In the genomic region with DNA sequence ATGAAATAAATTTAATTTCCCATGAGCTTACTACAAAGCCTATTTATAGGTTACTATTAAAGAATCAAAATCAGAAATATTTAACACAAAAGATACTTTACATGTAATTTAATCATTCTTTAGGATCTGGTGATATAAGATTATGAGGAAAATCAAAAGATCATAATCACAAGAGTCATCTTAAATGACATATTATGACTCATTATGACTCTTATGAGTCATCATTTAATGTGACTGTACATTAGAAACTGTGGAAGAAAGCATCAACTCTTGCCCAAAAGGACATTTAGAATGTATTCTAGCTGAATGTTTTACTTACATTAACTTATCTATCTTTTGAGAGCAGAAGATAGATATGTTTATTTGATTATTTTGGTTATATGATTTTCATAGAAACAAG, we compare ENCODE assay signal across 18 cellular contexts.
DNase-seq lines count a peak whose midpoint lies in the region; ATAC-seq and TF ChIP-seq lines count a peak whose summit lies in the region.
"Had no signal": no experiment of that assay in that cellular context is flagged by ENCODE, and none has a peak within 500 bp of the region (broad histone marks: within the 10 kb centered on the region; RNA-seq: fewer than 3 reads in every experiment).

No MANE protein-coding gene starts in this region.

- H3K36me3 Mint-ChIP-seq in activated naive CD8-positive, alpha-beta T cell treated with anti-CD3 and anti-CD28 coated beads, Interleukin-2, amount 50 U/mL, for 24 hours (ENCODE audit: low read depth), result no peaks in the 10 kb centered on the region
- no peaks in the 10 kb centered on the region for H3K36me3 Mint-ChIP-seq in activated naive CD8-positive, alpha-beta T cell treated with anti-CD3 and anti-CD28 coated beads for 36 hours
- H3K36me3 Mint-ChIP-seq in stimulated activated effector memory CD8-positive, alpha-beta T cell treated with anti-CD3 and anti-CD28 coated beads, Interleukin-12 subunit alpha, Interleukin-12 subunit beta, amount 100 ng/mL, for 72 hours, result no peaks in the 10 kb centered on the region
- no peaks in the 10 kb centered on the region for H3K36me3 Mint-ChIP-seq in immature natural killer cell
- H3K36me3 Mint-ChIP-seq: activated naive CD8-positive, alpha-beta T cell treated with anti-CD3 and anti-CD28 coated beads, Interleukin-2, amount 10 ng/mL, durations not matched to agents 7 days and 5 days had no signal

- no peak overlapping the region for H3K4me3 Mint-ChIP-seq in activated naive CD8-positive, alpha-beta T cell treated with anti-CD3 and anti-CD28 coated beads, Interleukin-2, amount 50 U/mL, for 24 hours
- no peak overlapping the region for H3K4me3 Mint-ChIP-seq in activated naive CD8-positive, alpha-beta T cell treated with anti-CD3 and anti-CD28 coated beads for 36 hours
- no peak overlapping the region for H3K4me3 Mint-ChIP-seq in stimulated activated effector memory CD8-positive, alpha-beta T cell treated with anti-CD3 and anti-CD28 coated beads, Interleukin-12 subunit alpha, Interleukin-12 subunit beta, amount 100 ng/mL, for 72 hours
- H3K4me3 Mint-ChIP-seq in immature natural killer cell, result no peak overlapping the region
- H3K4me3 Mint-ChIP-seq: activated CD4-positive, alpha-beta T cell treated with anti-CD3 and anti-CD28 coated beads, Interleukin-2, amount 10 ng/mL, durations not matched to agents 24 days and 14 days; activated naive CD8-positive, alpha-beta T cell treated with anti-CD3 and anti-CD28 coated beads, Interleukin-2, amount 10 ng/mL, durations not matched to agents 7 days and 5 days had no signal

- DNase-seq in activated naive CD8-positive, alpha-beta T cell treated with anti-CD3 and anti-CD28 coated beads, Interleukin-2, amount 50 U/mL, for 24 hours, result no peak
- no peak for DNase-seq in activated naive CD8-positive, alpha-beta T cell treated with anti-CD3 and anti-CD28 coated beads for 36 hours
- DNase-seq in RKO (ENCODE audit: low spot score), result peak; percentile 86
- DNase-seq in fibroblast of mammary gland (ENCODE audit: low read depth), result peak; percentile 79
- DNase-seq in stimulated activated effector memory CD8-positive, alpha-beta T cell treated with anti-CD3 and anti-CD28 coated beads, Interleukin-12 subunit alpha, Interleukin-12 subunit beta, amount 100 ng/mL, for 72 hours (ENCODE audit: low spot score in 2 of 2), result no peak
- no peak for DNase-seq in activated CD4-positive, alpha-beta T cell treated with anti-CD3 and anti-CD28 coated beads for 48 hours
- no peak for DNase-seq in NCI-H187 treated with DMSO at 0.1 percent for 48 hours (lab: John Stamatoyannopoulos, UW)
- DNase-seq in immature natural killer cell, result no peak
- DNase-seq: activated CD4-positive, alpha-beta T cell treated with anti-CD3 and anti-CD28 coated beads, Interleukin-2, amount 10 ng/mL, durations not matched to agents 24 days and 14 days; activated naive CD8-positive, alpha-beta T cell treated with anti-CD3 and anti-CD28 coated beads, Interleukin-2, amount 10 ng/mL, durations not matched to agents 7 days and 5 days; activated T-cell treated with anti-CD3 and anti-CD28 coated beads, Interleukin-2, amount 50 U/mL, for 1 hour; GOT3; NCI-H2171; psoas muscle; SJCRH30; T1000 had no signal

- no peak overlapping the region for H3K4me3 ChIP-seq in fibroblast of mammary gland (ENCODE audit: control insufficient read depth, low read depth, low read length)
- H3K4me3 ChIP-seq: psoas muscle, SJCRH30, thoracic aorta had no signal

- ATAC-seq in activated naive CD8-positive, alpha-beta T cell treated with anti-CD3 and anti-CD28 coated beads, Interleukin-2, amount 50 U/mL, for 24 hours, result peak; percentile 57
- peak; percentile 45 for ATAC-seq in stimulated activated effector memory CD8-positive, alpha-beta T cell treated with anti-CD3 and anti-CD28 coated beads, Interleukin-12 subunit alpha, Interleukin-12 subunit beta, amount 100 ng/mL, for 72 hours
- ATAC-seq: left lobe of liver, psoas muscle had no signal

- peaks cover 5% of the 10 kb centered on the region for H3K9me3 Mint-ChIP-seq in activated naive CD8-positive, alpha-beta T cell treated with anti-CD3 and anti-CD28 coated beads, Interleukin-2, amount 50 U/mL, for 24 hours
- no peaks in the 10 kb centered on the region for H3K9me3 Mint-ChIP-seq in activated naive CD8-positive, alpha-beta T cell treated with anti-CD3 and anti-CD28 coated beads for 36 hours
- peaks cover 2% of the 10 kb centered on the region for H3K9me3 Mint-ChIP-seq in stimulated activated effector memory CD8-positive, alpha-beta T cell treated with anti-CD3 and anti-CD28 coated beads, Interleukin-12 subunit alpha, Interleukin-12 subunit beta, amount 100 ng/mL, for 72 hours
- peaks cover 0 to 5% (median under 1%) of the 10 kb centered on the region in 6 donors for H3K9me3 Mint-ChIP-seq in immature natural killer cell
- H3K9me3 Mint-ChIP-seq: activated CD4-positive, alpha-beta T cell treated with anti-CD3 and anti-CD28 coated beads, Interleukin-2, amount 10 ng/mL, durations not matched to agents 24 days and 14 days had no signal

- H3K4me1 Mint-ChIP-seq in activated naive CD8-positive, alpha-beta T cell treated with anti-CD3 and anti-CD28 coated beads, Interleukin-2, amount 50 U/mL, for 24 hours, result peaks cover 11% of the 10 kb centered on the region
- no peaks in the 10 kb centered on the region for H3K4me1 Mint-ChIP-seq in activated naive CD8-positive, alpha-beta T cell treated with anti-CD3 and anti-CD28 coated beads for 36 hours
- no peaks in the 10 kb centered on the region for H3K4me1 Mint-ChIP-seq in stimulated activated effector memory CD8-positive, alpha-beta T cell treated with anti-CD3 and anti-CD28 coated beads, Interleukin-12 subunit alpha, Interleukin-12 subunit beta, amount 100 ng/mL, for 72 hours
- no peaks in the 10 kb centered on the region for H3K4me1 Mint-ChIP-seq in immature natural killer cell
- H3K4me1 Mint-ChIP-seq: activated CD4-positive, alpha-beta T cell treated with anti-CD3 and anti-CD28 coated beads, Interleukin-2, amount 10 ng/mL, durations not matched to agents 24 days and 14 days; activated naive CD8-positive, alpha-beta T cell treated with anti-CD3 and anti-CD28 coated beads, Interleukin-2, amount 10 ng/mL, durations not matched to agents 7 days and 5 days had no signal

- peaks cover 18% of the 10 kb centered on the region for H3K27me3 Mint-ChIP-seq in activated naive CD8-positive, alpha-beta T cell treated with anti-CD3 and anti-CD28 coated beads, Interleukin-2, amount 50 U/mL, for 24 hours
- H3K27me3 Mint-ChIP-seq in activated naive CD8-positive, alpha-beta T cell treated with anti-CD3 and anti-CD28 coated beads for 36 hours, result peaks cover 26% of the 10 kb centered on the region
- H3K27me3 Mint-ChIP-seq in immature natural killer cell (ENCODE audit: low read depth in 3 of 3), result peaks cover 0 to 4% (median 0%) of the 10 kb centered on the region in 3 donors
- H3K27me3 Mint-ChIP-seq: activated CD4-positive, alpha-beta T cell treated with anti-CD3 and anti-CD28 coated beads, Interleukin-2, amount 10 ng/mL, durations not matched to agents 24 days and 14 days; activated naive CD8-positive, alpha-beta T cell treated with anti-CD3 and anti-CD28 coated beads, Interleukin-2, amount 10 ng/mL, durations not matched to agents 7 days and 5 days had no signal

- no peak overlapping the region for H3K27ac Mint-ChIP-seq in activated naive CD8-positive, alpha-beta T cell treated with anti-CD3 and anti-CD28 coated beads, Interleukin-2, amount 50 U/mL, for 24 hours
- H3K27ac Mint-ChIP-seq in activated naive CD8-positive, alpha-beta T cell treated with anti-CD3 and anti-CD28 coated beads for 36 hours, result no peak overlapping the region
- no peak overlapping the region for H3K27ac Mint-ChIP-seq in stimulated activated effector memory CD8-positive, alpha-beta T cell treated with anti-CD3 and anti-CD28 coated beads, Interleukin-12 subunit alpha, Interleukin-12 subunit beta, amount 100 ng/mL, for 72 hours
- no peak overlapping the region for H3K27ac Mint-ChIP-seq in immature natural killer cell
- H3K27ac Mint-ChIP-seq: activated CD4-positive, alpha-beta T cell treated with anti-CD3 and anti-CD28 coated beads, Interleukin-2, amount 10 ng/mL, durations not matched to agents 24 days and 14 days; activated naive CD8-positive, alpha-beta T cell treated with anti-CD3 and anti-CD28 coated beads, Interleukin-2, amount 10 ng/mL, durations not matched to agents 7 days and 5 days had no signal

- TF ChIP-seq CTCF in fibroblast of mammary gland (conservative IDR thresholded peaks at IDR 0.05; ENCODE audit: control insufficient read depth, insufficient read depth, low read depth, low read length), result no peak

Comparison
In these comparisons a context has a peak if more than half of its experiments do, and no peak if none do; other contexts are left out.
1. DNase-seq: peak in RKO (single experiment) and fibroblast of mammary gland (single experiment); none in activated naive CD8-positive, alpha-beta T cell treated with anti-CD3 and anti-CD28 coated beads, Interleukin-2, amount 50 U/mL, for 24 hours (single experiment), activated naive CD8-positive, alpha-beta T cell treated with anti-CD3 and anti-CD28 coated beads for 36 hours (single experiment), stimulated activated effector memory CD8-positive, alpha-beta T cell treated with anti-CD3 and anti-CD28 coated beads, Interleukin-12 subunit alpha, Interleukin-12 subunit beta, amount 100 ng/mL, for 72 hours (0 of 2), activated CD4-positive, alpha-beta T cell treated with anti-CD3 and anti-CD28 coated beads for 48 hours (single experiment), NCI-H187 treated with DMSO at 0.1 percent for 48 hours (single experiment) and immature natural killer cell (0 of 3).